In genomic region chr12:9447791-9448614, GRCh38 we compare ENCODE assay signal across 8 cellular contexts.
DNase-seq lines count a peak whose midpoint lies in the region; ATAC-seq and TF ChIP-seq lines count a peak whose summit lies in the region.
"Not testable (repeated sequence)": the region's sequence is repeated elsewhere in the genome, so short reads cannot be mapped to it uniquely, and the experiment has no call there.

No MANE protein-coding gene starts in this region.

- H3K4me2 ChIP-seq in trophoblast cell (ENCODE audit: low read length), result peak overlapping the region; percentile 81

- H3K18ac ChIP-seq in trophoblast cell (ENCODE audit: low read length), result peak overlapping the region; percentile 65

- not testable (repeated sequence) for H3K4me1 ChIP-seq in trophoblast cell (ENCODE audit: control insufficient read depth in 1 of 2, insufficient read depth in 2 of 2, low read length in 2 of 2); tibial artery

- peak overlapping the region; percentile 68 for H2BK5ac ChIP-seq in trophoblast cell (ENCODE audit: low read depth, low read length, poor library complexity)

- peak overlapping the region; percentile 62 for H4K12ac ChIP-seq in trophoblast cell (ENCODE audit: low read depth, low read length)

- TF ChIP-seq CTCF in GM12875 (IDR thresholded peaks at IDR 0.05; ENCODE audit: borderline replicate concordance, insufficient read depth, low read depth, low read length); tibial artery (IDR thresholded peaks at IDR 0.05): not testable (repeated sequence)

- DNase-seq in NCI-H1105 (lab: John Stamatoyannopoulos, UW), result peak; percentile 88
- peak; percentile 22 for DNase-seq in SKM-1 treated with dmso at 0.1 percent for 144 hours (lab: John Stamatoyannopoulos, UW; ENCODE audit: unreplicated experiment)
- DNase-seq in cardiac septum (ENCODE audit: low spot score), result peak; percentile 94
- peak; percentile 78 to 82 for DNase-seq in trophoblast cell
- peak; percentile 88 to 92 for DNase-seq in tibial artery

- H3K27me3 ChIP-seq in trophoblast cell (ENCODE audit: insufficient read depth, low read length); tibial artery: not testable (repeated sequence)

- peak overlapping the region; percentile 89 for H3K27ac Mint-ChIP-seq in activated naive CD8-positive, alpha-beta T cell

- H3K4me3 Mint-ChIP-seq in activated naive CD8-positive, alpha-beta T cell, result peak overlapping the region; percentile 97

- not testable (repeated sequence) for H3K36me3 ChIP-seq in trophoblast cell (ENCODE audit: control insufficient read depth in 1 of 2, insufficient read depth in 2 of 2, low read length in 2 of 2); tibial artery

- H3K27ac ChIP-seq in trophoblast cell (ENCODE audit: low read depth, low read length) (peak overlapping the region; percentile 58), tibial artery (peak overlapping the region in 1 of 2 donors; percentile 50)

- no CpG with 5 or more reads among the region's 61 CpGs for WGBS in trophoblast cell (ENCODE audit: extremely low coverage, insufficient coverage, insufficient read length)

- H2AFZ ChIP-seq in trophoblast cell (ENCODE audit: insufficient read depth, low read length, poor library complexity), result peak overlapping the region; percentile 93

- peak overlapping the region; percentile 62 for H4K91ac ChIP-seq in trophoblast cell (ENCODE audit: low read depth, low read length)

- not testable (repeated sequence) for H2AK5ac ChIP-seq in trophoblast cell (ENCODE audit: low read length)

- peak overlapping the region; percentile 22 for H2BK120ac ChIP-seq in trophoblast cell (ENCODE audit: insufficient read depth, low read length, poor library complexity)

- peak; percentile 79 for ATAC-seq in HG02642 (IDR thresholded peaks at IDR 0.05; ENCODE audit: poor library complexity, unreplicated experiment)

- H3K4ac ChIP-seq in trophoblast cell (ENCODE audit: low read depth, low read length), result not testable (repeated sequence)

- H3K4me3 ChIP-seq in GM12875 (ENCODE audit: low read depth, low read length) (peak overlapping the region; percentile 50), trophoblast cell (ENCODE audit: low read depth, low read length) (peak overlapping the region; percentile 77), tibial artery (peak overlapping the region; percentile 53 to 73)

- peaks cover 16% of the 10 kb centered on the region for H3K4me1 Mint-ChIP-seq in activated naive CD8-positive, alpha-beta T cell (ENCODE audit: low read depth)

- H4K8ac ChIP-seq in trophoblast cell (ENCODE audit: low read depth, low read length), result peak overlapping the region; percentile 77

- not testable (repeated sequence) for H3K27me3 Mint-ChIP-seq in activated naive CD8-positive, alpha-beta T cell

- H3K9me3 Mint-ChIP-seq in activated naive CD8-positive, alpha-beta T cell (ENCODE audit: low read depth), result not testable (repeated sequence)

- not testable (repeated sequence) for H3K36me3 Mint-ChIP-seq in activated naive CD8-positive, alpha-beta T cell

- not testable (repeated sequence) for H3K23ac ChIP-seq in trophoblast cell (ENCODE audit: low read length)

- H3K14ac ChIP-seq in trophoblast cell (ENCODE audit: low read length), result peak overlapping the region; percentile 44

- intact Hi-C loops in cardiac septum (cut with DNase I); tibial artery (cut with DNase I; ENCODE audit: low total_unique reads): not testable (repeated sequence)

- not testable (repeated sequence) for H3K9me3 ChIP-seq in trophoblast cell (ENCODE audit: insufficient read depth, low read depth, low read length); tibial artery

- H3K79me1 ChIP-seq in trophoblast cell (ENCODE audit: low read length), result not testable (repeated sequence)

- not testable (repeated sequence) for H3K9ac ChIP-seq in trophoblast cell (ENCODE audit: low read length)

- H2BK12ac ChIP-seq in trophoblast cell (ENCODE audit: low read length), result not testable (repeated sequence)

- not testable (repeated sequence) for H3K79me2 ChIP-seq in trophoblast cell (ENCODE audit: control insufficient read depth, insufficient read depth, low read length, poor library complexity)

Comparison
In these comparisons a context has a peak if more than half of its experiments do, and no peak if none do; other contexts are left out.
1. DNase-seq: peak in every context shown above with its lines; median percentile 94 in cardiac septum; 90 in tibial artery; 88 in NCI-H1105; 80 in trophoblast cell; 22 in SKM-1 treated with dmso at 0.1 percent for 144 hours.